18 cellular contexts compared by ENCODE assay signal in the genomic region with DNA sequence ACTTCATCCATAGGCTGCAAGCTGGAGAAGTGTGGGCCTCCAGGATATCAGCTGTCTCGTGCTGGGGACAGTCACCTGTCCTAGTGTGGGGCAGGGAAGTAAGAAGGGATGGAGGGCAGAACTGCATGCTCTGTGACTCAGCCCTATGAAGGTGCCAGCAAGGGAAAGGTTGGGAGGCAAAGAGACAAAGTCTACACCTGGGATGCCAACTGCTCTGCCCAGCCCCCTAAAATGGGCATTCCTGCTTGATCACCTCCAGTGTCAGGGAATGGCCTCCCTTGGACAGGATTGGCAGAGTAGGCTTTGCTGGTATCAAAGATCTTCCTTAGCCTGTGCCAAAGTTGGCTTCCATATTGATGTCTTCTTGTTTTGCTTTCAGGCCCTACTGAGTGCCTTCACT.
DNase-seq lines count a peak whose midpoint lies in the region; ATAC-seq and TF ChIP-seq lines count a peak whose summit lies in the region.
"Had no signal": no experiment of that assay in that cellular context is flagged by ENCODE, and none has a peak within 500 bp of the region (broad histone marks: within the 10 kb centered on the region; RNA-seq: fewer than 3 reads in every experiment).

No MANE protein-coding gene starts in this region.

- H3K4me1 Mint-ChIP-seq in activated T-cell treated with anti-CD3 and anti-CD28 coated beads, Interleukin-2, amount 50 U/mL, for 24 hours (ENCODE audit: low read depth), result peaks cover 94% of the 10 kb centered on the region
- peaks cover 100% of the 10 kb centered on the region for H3K4me1 Mint-ChIP-seq in CD4-positive, alpha-beta T cell (ENCODE audit: low read depth)
- H3K4me1 Mint-ChIP-seq in naive thymus-derived CD4-positive, alpha-beta T cell, result peaks cover 49 to 97% (median 94%) of the 10 kb centered on the region in 7 donors
- H3K4me1 Mint-ChIP-seq in CD4-positive, alpha-beta memory T cell, result peaks cover 59 to 96% (median 71%) of the 10 kb centered on the region in 4 donors
- H3K4me1 Mint-ChIP-seq: CD14-positive monocyte had no signal

- H3K36me3 ChIP-seq in naive thymus-derived CD4-positive, alpha-beta T cell (ENCODE audit: control insufficient read depth in 2 of 3, insufficient read depth in 3 of 3, low read length in 3 of 3), result no peaks in the 10 kb centered on the region
- no peaks in the 10 kb centered on the region for H3K36me3 ChIP-seq in sigmoid colon
- no peaks in the 10 kb centered on the region for H3K36me3 ChIP-seq in CD4-positive, alpha-beta memory T cell (ENCODE audit: insufficient read depth, low read length)
- H3K36me3 ChIP-seq: BLaER1, HAP-1 had no signal

- H3K27ac Mint-ChIP-seq in activated T-cell treated with anti-CD3 and anti-CD28 coated beads, Interleukin-2, amount 50 U/mL, for 24 hours, result no peak overlapping the region
- H3K27ac Mint-ChIP-seq in CD4-positive, alpha-beta T cell, result peak overlapping the region; percentile 13
- H3K27ac Mint-ChIP-seq in naive thymus-derived CD4-positive, alpha-beta T cell, result peak overlapping the region in 6 of 9 donors; percentile 1 to 78 (median 44)
- peak overlapping the region in 1 of 7 donors; percentile 87 for H3K27ac Mint-ChIP-seq in CD4-positive, alpha-beta memory T cell
- H3K27ac Mint-ChIP-seq: CD14-positive monocyte; CD8-positive, alpha-beta memory T cell had no signal

- no peaks in the 10 kb centered on the region for H3K9me3 ChIP-seq in CD4-positive, alpha-beta T cell (ENCODE audit: control insufficient read depth, low read length)
- no peaks in the 10 kb centered on the region for H3K9me3 ChIP-seq in naive thymus-derived CD4-positive, alpha-beta T cell (ENCODE audit: control insufficient read depth in 2 of 3, low read length in 3 of 3)
- H3K9me3 ChIP-seq in sigmoid colon, result no peaks in the 10 kb centered on the region
- no peaks in the 10 kb centered on the region for H3K9me3 ChIP-seq in CD4-positive, alpha-beta memory T cell (ENCODE audit: control insufficient read depth in 1 of 2, low read length in 2 of 2)
- H3K9me3 ChIP-seq: BLaER1, HAP-1 had no signal

- peaks cover 8% of the 10 kb centered on the region for H3K9me3 Mint-ChIP-seq in activated T-cell treated with anti-CD3 and anti-CD28 coated beads, Interleukin-2, amount 50 U/mL, for 24 hours
- H3K9me3 Mint-ChIP-seq in CD4-positive, alpha-beta T cell, result no peaks in the 10 kb centered on the region
- H3K9me3 Mint-ChIP-seq in naive thymus-derived CD4-positive, alpha-beta T cell, result peaks cover 0 to 14% (median 2%) of the 10 kb centered on the region in 11 donors
- peaks cover 0 to 4% (median 0%) of the 10 kb centered on the region in 8 donors for H3K9me3 Mint-ChIP-seq in CD4-positive, alpha-beta memory T cell
- H3K9me3 Mint-ChIP-seq: CD8-positive, alpha-beta memory T cell had no signal

- no peak for TF ChIP-seq CTCF in CD4-positive, alpha-beta T cell (IDR thresholded peaks at IDR 0.05)
- TF ChIP-seq CTCF in sigmoid colon (IDR thresholded peaks at IDR 0.05), result no peak

- no peaks in the 10 kb centered on the region for H3K27me3 Mint-ChIP-seq in activated T-cell treated with anti-CD3 and anti-CD28 coated beads, Interleukin-2, amount 50 U/mL, for 24 hours
- H3K27me3 Mint-ChIP-seq in CD4-positive, alpha-beta T cell, result no peaks in the 10 kb centered on the region
- peaks cover 0 to under 1% (median 0%) of the 10 kb centered on the region in 5 donors for H3K27me3 Mint-ChIP-seq in naive thymus-derived CD4-positive, alpha-beta T cell
- H3K27me3 Mint-ChIP-seq in CD4-positive, alpha-beta memory T cell, result no peaks in the 10 kb centered on the region

- H3K4me3 Mint-ChIP-seq in activated T-cell treated with anti-CD3 and anti-CD28 coated beads, Interleukin-2, amount 50 U/mL, for 24 hours, result no peak overlapping the region
- no peak overlapping the region for H3K4me3 Mint-ChIP-seq in CD4-positive, alpha-beta T cell
- H3K4me3 Mint-ChIP-seq in naive thymus-derived CD4-positive, alpha-beta T cell, result peak overlapping the region in 3 of 10 donors; percentile 54 to 73 (median 65)
- H3K4me3 Mint-ChIP-seq in CD4-positive, alpha-beta memory T cell, result no peak overlapping the region
- H3K4me3 Mint-ChIP-seq: CD14-positive monocyte had no signal

- no peak for TF ChIP-seq EP300 in sigmoid colon (IDR thresholded peaks at IDR 0.05)

- 70 to 90% methylated on average over 1 of the region's 1 CpG for WGBS in sigmoid colon, 2 donors

- no peak for TF ChIP-seq POLR2A in sigmoid colon (IDR thresholded peaks at IDR 0.05)

- no peaks in the 10 kb centered on the region for H3K36me3 Mint-ChIP-seq in activated T-cell treated with anti-CD3 and anti-CD28 coated beads, Interleukin-2, amount 50 U/mL, for 24 hours (ENCODE audit: low read depth)
- H3K36me3 Mint-ChIP-seq in CD4-positive, alpha-beta T cell (ENCODE audit: low read depth), result no peaks in the 10 kb centered on the region
- peaks cover 0 to 20% (median 5%) of the 10 kb centered on the region in 5 donors for H3K36me3 Mint-ChIP-seq in naive thymus-derived CD4-positive, alpha-beta T cell
- H3K36me3 Mint-ChIP-seq in CD4-positive, alpha-beta memory T cell, result peaks cover 0 to 3% of the 10 kb centered on the region in 2 donors
- H3K36me3 Mint-ChIP-seq: CD14-positive monocyte had no signal

- no peak overlapping the region for H3K4me3 ChIP-seq in naive thymus-derived CD4-positive, alpha-beta T cell (ENCODE audit: low read length)
- H3K4me3 ChIP-seq in sigmoid colon, result no peak overlapping the region
- no peak overlapping the region for H3K4me3 ChIP-seq in CD4-positive, alpha-beta memory T cell (ENCODE audit: low read length in 2 of 2)
- H3K4me3 ChIP-seq: BLaER1, GM23248, HAP-1 had no signal

- no peak overlapping the region for H3K27ac ChIP-seq in CD4-positive, alpha-beta T cell (ENCODE audit: low read depth, low read length)
- H3K27ac ChIP-seq in naive thymus-derived CD4-positive, alpha-beta T cell (ENCODE audit: low read depth, low read length), result no peak overlapping the region
- H3K27ac ChIP-seq in sigmoid colon, result no peak overlapping the region
- no peak overlapping the region for H3K27ac ChIP-seq in CD4-positive, alpha-beta memory T cell (ENCODE audit: low read depth, low read length)
- H3K27ac ChIP-seq: BLaER1, GM23248 had no signal

- intact Hi-C loops in CD4-positive, alpha-beta T cell (cut with DNase I, micrococcal nuclease), result loop anchor here in 1 of 2 experiments (5.0 to 10.0 kb wide), 2 partner anchors 45 to 782 kb away; no protein-coding TSS in a partner anchor
- intact Hi-C loops in naive thymus-derived CD4-positive, alpha-beta T cell (cut with micrococcal nuclease), result loop anchor here (10.0 kb wide), 4 partner anchors 328 to 962 kb away; no protein-coding TSS in a partner anchor
- intact Hi-C loops in sigmoid colon (cut with DNase I), result no loop called here
- intact Hi-C loops in CD4-positive, alpha-beta memory T cell (cut with micrococcal nuclease), result loop anchor here (10.0 kb wide), 1 partner anchor 962 kb away; no protein-coding TSS in a partner anchor

- no peaks in the 10 kb centered on the region for H3K27me3 ChIP-seq in CD4-positive, alpha-beta T cell (ENCODE audit: control insufficient read depth, insufficient read depth, low read length)
- H3K27me3 ChIP-seq in naive thymus-derived CD4-positive, alpha-beta T cell (ENCODE audit: control insufficient read depth in 2 of 2, insufficient read depth in 2 of 2, low read length in 2 of 2), result no peaks in the 10 kb centered on the region
- H3K27me3 ChIP-seq in sigmoid colon, result no peaks in the 10 kb centered on the region
- H3K27me3 ChIP-seq in CD4-positive, alpha-beta memory T cell (ENCODE audit: insufficient read depth, low read length), result no peaks in the 10 kb centered on the region
- H3K27me3 ChIP-seq: BLaER1 had no signal

- peak; percentile 25 for DNase-seq in activated T-cell treated with anti-CD3 and anti-CD28 coated beads, Interleukin-2, amount 50 U/mL, for 24 hours
- no peak for DNase-seq in activated T-cell treated with anti-CD3 and anti-CD28 coated beads, Interleukin-2, amount 50 U/mL, for 48 hours
- DNase-seq in CD4-positive, alpha-beta T cell, result peak in 1 of 10 experiments; percentile 4
- DNase-seq in naive thymus-derived CD4-positive, alpha-beta T cell, result no peak
- DNase-seq in sigmoid colon, result peak; percentile 7
- no peak for DNase-seq in CD4-positive, alpha-beta memory T cell
- DNase-seq in HuH-7 (ENCODE audit: low spot score), result no peak
- no peak for DNase-seq in NCI-H524 (lab: John Stamatoyannopoulos, UW)
- DNase-seq: 8988T; CD8-positive, alpha-beta memory T cell; COR-L47; DMS 273 treated with DMSO at 0.1 percent for 48 hours; DMS53; GM23248 had no signal

- CTCF ChIA-PET in CD4-positive, alpha-beta T cell (lab: Charles Lee), result no interaction called here
- CTCF ChIA-PET in naive thymus-derived CD4-positive, alpha-beta T cell (lab: Charles Lee), result interaction anchor here (0.6 kb wide), 1 partner anchor 731 kb away, joined by 3 read pairs; no protein-coding TSS in a partner anchor
- CTCF ChIA-PET in CD4-positive, alpha-beta memory T cell (lab: Charles Lee; ENCODE audit: partially characterized antibody), result no interaction called here

- H3K4me1 ChIP-seq in naive thymus-derived CD4-positive, alpha-beta T cell (ENCODE audit: control insufficient read depth in 2 of 2, insufficient read depth in 2 of 2, low read length in 2 of 2), result peaks cover 16 to 78% of the 10 kb centered on the region in 2 donors
- no peaks in the 10 kb centered on the region for H3K4me1 ChIP-seq in sigmoid colon
- H3K4me1 ChIP-seq in CD4-positive, alpha-beta memory T cell (ENCODE audit: insufficient read depth, low read length), result peaks cover 66% of the 10 kb centered on the region

- ATAC-seq in CD4-positive, alpha-beta T cell (ENCODE audit: poor library complexity), result no peak
- ATAC-seq in naive thymus-derived CD4-positive, alpha-beta T cell, result no peak
- ATAC-seq: HepG2 had no signal

- POLR2A ChIA-PET in CD4-positive, alpha-beta T cell (lab: Charles Lee), result no interaction called here
- POLR2A ChIA-PET in naive thymus-derived CD4-positive, alpha-beta T cell (lab: Charles Lee), result interaction anchor here (1.1 kb wide), 1 partner anchor 12 kb away, joined by 3 read pairs; no protein-coding TSS in a partner anchor
- POLR2A ChIA-PET in CD4-positive, alpha-beta memory T cell (lab: Charles Lee; ENCODE audit: partially characterized antibody), result no interaction called here

Comparison
In these comparisons a context has a peak if more than half of its experiments do, and no peak if none do; other contexts are left out.
1. DNase-seq: peak in activated T-cell treated with anti-CD3 and anti-CD28 coated beads, Interleukin-2, amount 50 U/mL, for 24 hours (single experiment) and sigmoid colon (single experiment); none in activated T-cell treated with anti-CD3 and anti-CD28 coated beads, Interleukin-2, amount 50 U/mL, for 48 hours (0 of 2), naive thymus-derived CD4-positive, alpha-beta T cell (0 of 9), CD4-positive, alpha-beta memory T cell (0 of 5), HuH-7 (single experiment) and NCI-H524 (0 of 2).